In the genomic region with DNA sequence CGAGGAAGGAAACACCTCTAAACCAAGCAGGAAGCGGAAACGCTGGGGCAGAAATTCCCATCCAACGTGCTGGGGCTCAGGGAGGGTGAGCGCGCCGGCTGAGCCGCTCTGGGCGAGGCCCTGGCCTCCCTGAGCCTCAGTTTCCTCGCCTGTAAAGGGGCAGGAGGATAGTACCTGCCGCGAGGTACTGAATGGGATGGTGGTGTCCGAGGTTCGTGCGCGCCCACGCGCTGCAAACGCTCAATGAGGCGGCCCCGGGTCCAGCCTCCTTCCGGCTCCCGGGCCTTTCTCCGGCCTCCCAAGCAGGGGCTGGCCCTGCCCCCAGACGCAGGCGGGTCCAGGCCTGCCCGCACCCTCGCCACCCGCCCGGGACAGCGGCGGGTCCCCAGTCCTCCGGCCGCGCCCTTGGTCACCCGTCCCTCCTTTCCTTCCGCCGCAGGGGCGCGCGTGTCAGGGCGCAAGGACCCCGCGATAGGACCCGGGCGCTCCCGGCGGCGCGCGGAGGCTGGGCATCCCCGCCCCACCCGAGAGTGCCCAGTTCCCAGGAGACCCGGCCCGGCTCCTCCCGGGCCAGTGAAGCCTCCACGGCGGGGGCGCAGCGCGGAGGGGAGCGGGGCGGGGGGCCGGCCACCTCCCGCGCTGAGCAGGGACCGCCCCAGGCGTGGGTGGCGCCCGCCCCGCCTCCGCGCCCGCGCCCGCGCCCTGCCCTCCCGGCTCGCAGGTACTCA, we compare ENCODE assay signal across 8 cellular contexts. TPM values are rescaled to one million over a fixed set of nuclear protein-coding genes. Genes with fewer than 3 reads are reported as not detected.
DNase-seq lines count a peak whose midpoint lies in the region; TF ChIP-seq lines count a peak whose summit lies in the region.

No MANE protein-coding gene starts in this region.

- CTCF ChIA-PET in Caco-2 (lab: Charles Lee): no interaction called here

- WGBS in prostate gland: 1% methylated on average over 45 of the region's 79 CpGs

- H3K9me3 ChIP-seq in Caco-2: no peaks in the 10 kb centered on the region
- H3K9me3 ChIP-seq in prostate gland: no peaks in the 10 kb centered on the region

- H3K27ac ChIP-seq in prostate gland: no peak overlapping the region

- no peaks in the 10 kb centered on the region for H3K4me1 Mint-ChIP-seq in Caco-2 (ENCODE audit: low read depth, unreplicated experiment)

- no peak overlapping the region for H3K27ac Mint-ChIP-seq in Caco-2 (ENCODE audit: unreplicated experiment)

- TF ChIP-seq CTCF in Caco-2 (IDR thresholded peaks at IDR 0.05; ENCODE audit: insufficient read depth in 1 of 2, low read depth in 1 of 2, low read length in 1 of 2, severe bottlenecking in 1 of 2, unreplicated experiment in 1 of 2): no peak
- TF ChIP-seq CTCF in LNCaP clone FGC (IDR thresholded peaks at IDR 0.05; ENCODE audit: control insufficient read depth, extremely low read depth, insufficient read depth): no peak
- no peak for TF ChIP-seq CTCF in prostate gland (IDR thresholded peaks at IDR 0.05)

- intact Hi-C loops in Caco-2 (cut with micrococcal nuclease; ENCODE audit: unreplicated experiment): no loop called here
- intact Hi-C loops in prostate gland (cut with DNase I): no loop called here

- H3K4me3 ChIP-seq in Caco-2 (ENCODE audit: low read depth, low read length) (peak overlapping the region; percentile 38), LNCaP clone FGC (ENCODE audit: low read depth, low read length) (peak overlapping the region; percentile 41), prostate gland (peak overlapping the region; percentile 40 to 50)

- no peaks in the 10 kb centered on the region for H3K4me1 ChIP-seq in Caco-2
- no peaks in the 10 kb centered on the region for H3K4me1 ChIP-seq in prostate gland (replicated peaks)

- POLR2A ChIA-PET in Caco-2 (lab: Charles Lee): no interaction called here

- peak overlapping the region; percentile 54 for H3K4me3 Mint-ChIP-seq in Caco-2 (ENCODE audit: unreplicated experiment)

- no peaks in the 10 kb centered on the region for H3K36me3 Mint-ChIP-seq in Caco-2 (ENCODE audit: insufficient read depth, unreplicated experiment)

- no peaks in the 10 kb centered on the region for H3K9me3 Mint-ChIP-seq in Caco-2 (ENCODE audit: unreplicated experiment)

- TF ChIP-seq POLR2A in prostate gland (IDR thresholded peaks at IDR 0.05): peak; percentile 16

- H3K27me3 Mint-ChIP-seq in Caco-2 (ENCODE audit: insufficient read depth, unreplicated experiment): peaks cover 25% of the 10 kb centered on the region

- H3K36me3 ChIP-seq in Caco-2 (ENCODE audit: control insufficient read depth, insufficient read depth, low read length): no peaks in the 10 kb centered on the region
- H3K36me3 ChIP-seq in prostate gland: no peaks in the 10 kb centered on the region

- BruUV-seq in Caco-2 (replicated peaks; lab: Mats Ljungman, UMichigan): no TSS peak

- DNase-seq in Caco-2: peak in 1 of 2 experiments; percentile 29
- no peak for DNase-seq in LNCaP clone FGC (ENCODE audit: low read depth)
- peak; percentile 27 for DNase-seq in activated T-cell treated with anti-CD3 and anti-CD28 coated beads for 4 hours
- DNase-seq in glomerular visceral epithelial cell (ENCODE audit: extremely low spot score): peak; percentile 16
- DNase-seq in prostate gland (ENCODE audit: low spot score): no peak
- DNase-seq in effector CD8-positive, alpha-beta T cell (lab: John Stamatoyannopoulos, UW): no peak
- DNase-seq in GM19238 (ENCODE audit: insufficient read length, low spot score): no peak
- no peak for DNase-seq in GOT3 (lab: John Stamatoyannopoulos, UW)

- no peaks in the 10 kb centered on the region; the same call in none of the 2 replicates for H3K27me3 ChIP-seq in Caco-2 (replicated peaks; ENCODE audit: control insufficient read depth, insufficient read depth, low read length)
- no peaks in the 10 kb centered on the region for H3K27me3 ChIP-seq in prostate gland (replicated peaks; ENCODE audit: insufficient read depth)

RNA-seq across cellular contexts. Expression of a gene that starts 0.5 kb away (rescaled TPM):
- total RNA-seq in Caco-2 (2022): 0.54 TPM in 1 of 2 replicates, not detected in the other
- total RNA-seq in prostate gland: 1 to 10 TPM; 2.5 to 5.1 TPM

Comparison
In these comparisons a context has a peak if more than half of its experiments do, and no peak if none do; other contexts are left out.
1. DNase-seq: peak in activated T-cell treated with anti-CD3 and anti-CD28 coated beads for 4 hours (single experiment) and glomerular visceral epithelial cell (single experiment); none in LNCaP clone FGC (single experiment), prostate gland (single experiment), effector CD8-positive, alpha-beta T cell (single experiment), GM19238 (single experiment) and GOT3 (single experiment).
2. Peak in every context shown above with its lines, with median percentiles within 50 percentile points of each other: H3K4me3 ChIP-seq.